26 cellular contexts compared by ENCODE assay signal in the genomic region with DNA sequence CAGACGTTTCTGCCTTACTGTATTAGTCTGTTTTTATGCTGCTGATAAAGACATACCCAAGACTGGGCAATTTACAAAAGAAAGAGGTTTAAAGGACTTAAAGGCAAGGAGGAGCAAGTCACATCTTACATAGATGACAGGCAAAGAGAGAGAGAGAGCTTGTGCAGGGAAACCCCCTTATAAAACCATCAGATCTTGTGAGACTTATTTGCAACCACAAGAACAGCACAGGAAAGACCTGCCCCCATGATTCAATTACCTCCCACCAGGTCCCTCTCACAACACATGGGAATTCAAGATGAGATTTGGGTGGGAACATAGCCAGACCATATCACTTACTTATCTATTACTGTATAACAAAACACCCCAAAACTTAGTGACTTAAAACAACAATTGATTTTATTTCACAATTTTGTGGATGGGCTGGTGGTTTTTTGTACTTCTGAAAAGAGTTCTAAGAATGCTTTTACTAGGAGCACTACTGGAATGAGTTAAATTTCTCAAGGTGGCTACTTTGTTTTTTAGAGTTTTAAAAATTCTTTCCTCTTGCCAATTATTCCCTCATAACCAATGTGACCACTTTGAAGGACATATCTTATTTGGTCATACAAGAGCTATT. TPM values are rescaled to one million over a fixed set of nuclear protein-coding genes. Genes with fewer than 3 reads are reported as not detected.
A peak's percentile ranks its signal among the peaks of the same experiment; 100 is the strongest.
DNase-seq lines count a peak whose midpoint lies in the region; ATAC-seq, FAIRE-seq and TF ChIP-seq lines count a peak whose summit lies in the region.
"Had no signal": no experiment of that assay in that cellular context is flagged by ENCODE, and none has a peak within 500 bp of the region (broad histone marks: within the 10 kb centered on the region; RNA-seq: fewer than 3 reads in every experiment).

No MANE protein-coding gene starts in this region.

- no peak overlapping the region for H3K4me2 ChIP-seq in astrocyte (ENCODE audit: low read length)
- no peak overlapping the region for H3K4me2 ChIP-seq in Karpas-422 (ENCODE audit: low read depth, low read length, poor library complexity, severe bottlenecking)

- H3K27ac ChIP-seq in left ventricle myocardium inferior (replicated peaks): peak overlapping the region; percentile 74
- H3K27ac ChIP-seq in astrocyte (ENCODE audit: low read depth, low read length): no peak overlapping the region
- peak overlapping the region in 2 of 3 donors; percentile 3 to 42 for H3K27ac ChIP-seq in right lobe of liver
- peak overlapping the region; percentile 84 to 97 for H3K27ac ChIP-seq in thoracic aorta
- no peak overlapping the region for H3K27ac ChIP-seq in Karpas-422 (ENCODE audit: low read length)
- H3K27ac ChIP-seq: epithelial cell of prostate, foreskin keratinocyte, SJSA1 had no signal

- H3K4me1 ChIP-seq in left ventricle myocardium inferior (peaks cover 52% of the 10 kb centered on the region), astrocyte (ENCODE audit: insufficient read depth, low read length) (no peaks in the 10 kb centered on the region), right lobe of liver (peaks cover 0 to 9% (median 5%) of the 10 kb centered on the region in 4 donors), thoracic aorta (ENCODE audit: control insufficient read depth in 1 of 2, low read depth in 2 of 2) (peaks cover 46 to 82% of the 10 kb centered on the region in 2 donors), Karpas-422 (ENCODE audit: low read length) (no peaks in the 10 kb centered on the region)
- H3K4me1 ChIP-seq: foreskin keratinocyte, SJSA1 had no signal

- H3K9ac ChIP-seq in astrocyte (ENCODE audit: low read length) (no peak overlapping the region), Karpas-422 (ENCODE audit: low read length) (no peak overlapping the region)

- H4K20me1 ChIP-seq in astrocyte (ENCODE audit: insufficient read depth, low read length) (peaks cover 47% of the 10 kb centered on the region), Karpas-422 (ENCODE audit: insufficient read depth, low read depth, low read length) (no peaks in the 10 kb centered on the region)

- intact Hi-C loops in left ventricle myocardium inferior (cut with micrococcal nuclease): no loop called here
- intact Hi-C loops in left ventricle myocardium superior (cut with micrococcal nuclease): no loop called here
- intact Hi-C loops in right lobe of liver (cut with DNase I): no loop called here

- no peak for FAIRE-seq in astrocyte (lab: Jason Lieb, UNC)
- FAIRE-seq: islet of Langerhans, RCC 7860, TTC549 had no signal

- WGBS in right lobe of liver (ENCODE audit: insufficient coverage, low coverage, low lambda C conversion rate, missing lambda C conversion rate): 12% methylated on average over 1 of the region's 1 CpG

- H3K9me3 Mint-ChIP-seq in astrocyte (ENCODE audit: unreplicated experiment): peaks cover 9% of the 10 kb centered on the region

- DNase-seq in left ventricle myocardium inferior (no peak), left ventricle myocardium superior (no peak), astrocyte (ENCODE audit: low read depth) (peak; percentile 58), right lobe of liver (no peak), thoracic aorta (ENCODE audit: low spot score) (no peak), NCI-H1048 (lab: John Stamatoyannopoulos, UW) (no peak), Karpas-422 (no peak)
- DNase-seq: activated effector memory CD4-positive, alpha-beta T cell treated with Interleukin-2 at 50 U/mL for 16 hours; amniotic stem cell; C1 segment of cervical spinal cord; Calu3; caudate nucleus; dorsolateral prefrontal cortex; foreskin keratinocyte; hypothalamus; NCI-H1417 treated with DMSO at 0.1 percent for 48 hours; NCI-H524; stimulated activated CD4-positive, alpha-beta T cell treated with anti-CD3 and anti-CD28 coated beads, Interleukin-15, amount 100 ng/mL, for 24 hours; substantia nigra; T-helper 1 cell had no signal

- no peak for TF ChIP-seq POLR2A in right lobe of liver (IDR thresholded peaks at IDR 0.05)

- no peak overlapping the region for H3K4me3 Mint-ChIP-seq in astrocyte (ENCODE audit: unreplicated experiment)

- H3K4me3 ChIP-seq in left ventricle myocardium inferior (no peak overlapping the region), astrocyte (ENCODE audit: insufficient read depth, low read depth, low read length) (no peak overlapping the region), right lobe of liver (no peak overlapping the region), thoracic aorta (peak overlapping the region; percentile 20), Karpas-422 (ENCODE audit: low read length) (no peak overlapping the region)
- H3K4me3 ChIP-seq: dorsolateral prefrontal cortex, SJSA1 had no signal

- peaks cover 23% of the 10 kb centered on the region for H3K36me3 Mint-ChIP-seq in astrocyte (ENCODE audit: low read depth, unreplicated experiment)

- no peaks in the 10 kb centered on the region for H3K9me2 ChIP-seq in Karpas-422 (replicated peaks; ENCODE audit: insufficient read depth, low read length)

- TF ChIP-seq CTCF in left ventricle myocardium inferior (IDR thresholded peaks at IDR 0.05; ENCODE audit: borderline replicate concordance) (no peak), astrocyte (IDR thresholded peaks at IDR 0.05; ENCODE audit: insufficient read depth, low read depth, low read length) (no peak), right lobe of liver (IDR thresholded peaks at IDR 0.05) (no peak), thoracic aorta (IDR thresholded peaks at IDR 0.05) (no peak)

- ATAC-seq in left ventricle myocardium superior: no peak
- ATAC-seq in right lobe of liver: no peak
- ATAC-seq in thoracic aorta (ENCODE audit: insufficient number of reproducible peaks, low FRiP score, low read depth): no peak
- ATAC-seq in HG02981 (IDR thresholded peaks at IDR 0.05; ENCODE audit: unreplicated experiment): no peak
- ATAC-seq: foreskin keratinocyte had no signal

- H3K27me3 ChIP-seq in left ventricle myocardium inferior (ENCODE audit: low read depth) (no peaks in the 10 kb centered on the region), astrocyte (ENCODE audit: insufficient read depth, low read length) (no peaks in the 10 kb centered on the region), right lobe of liver (no peaks in the 10 kb centered on the region), thoracic aorta (replicated peaks; ENCODE audit: insufficient read depth) (no peaks in the 10 kb centered on the region), Karpas-422 (ENCODE audit: low read length) (no peaks in the 10 kb centered on the region)
- H3K27me3 ChIP-seq: dorsolateral prefrontal cortex, foreskin keratinocyte, SJSA1 had no signal

- H2AFZ ChIP-seq in astrocyte (ENCODE audit: low read depth, low read length) (no peak overlapping the region), Karpas-422 (ENCODE audit: low read length) (no peak overlapping the region)

- peaks cover 11% of the 10 kb centered on the region for H3K4me1 Mint-ChIP-seq in astrocyte (ENCODE audit: low read depth, unreplicated experiment)

- no peaks in the 10 kb centered on the region for H3K27me3 Mint-ChIP-seq in astrocyte (ENCODE audit: low read depth, unreplicated experiment)

- H3K27ac Mint-ChIP-seq in astrocyte (ENCODE audit: unreplicated experiment): no peak overlapping the region

- H3K9me3 ChIP-seq in left ventricle myocardium inferior (replicated peaks) (no peaks in the 10 kb centered on the region), astrocyte (ENCODE audit: insufficient read depth, low read depth, low read length) (no peaks in the 10 kb centered on the region), right lobe of liver (no peaks in the 10 kb centered on the region), thoracic aorta (no peaks in the 10 kb centered on the region), Karpas-422 (ENCODE audit: low read length) (no peaks in the 10 kb centered on the region)
- H3K9me3 ChIP-seq: SJSA1 had no signal

- peaks cover 11% of the 10 kb centered on the region for H3K36me3 ChIP-seq in left ventricle myocardium inferior
- H3K36me3 ChIP-seq in astrocyte (ENCODE audit: insufficient read depth, low read length): no peaks in the 10 kb centered on the region
- H3K36me3 ChIP-seq in right lobe of liver: no peaks in the 10 kb centered on the region
- H3K36me3 ChIP-seq in thoracic aorta: no peaks in the 10 kb centered on the region
- no peaks in the 10 kb centered on the region for H3K36me3 ChIP-seq in Karpas-422 (ENCODE audit: insufficient read depth, low read length)

- H3K79me2 ChIP-seq in astrocyte (ENCODE audit: insufficient read depth, low read length): peaks cover 100% of the 10 kb centered on the region
- H3K79me2 ChIP-seq in Karpas-422 (ENCODE audit: low read length): no peaks in the 10 kb centered on the region

RNA-seq across cellular contexts. Expression of a gene that starts 10.3 kb away (rescaled TPM):
- total RNA-seq in left ventricle myocardium inferior: 27.5 TPM
- total RNA-seq in left ventricle myocardium superior: 30.3 TPM
- 63.8 and 67.4 TPM in 2 replicates for total RNA-seq in astrocyte
- 10 to 100 TPM in 2 of 6 experiments, 1 to 10 TPM in 4; 6.0 to 12.9 (median 9.1) TPM for total RNA-seq in right lobe of liver
- 100 to 1,000 TPM in 1 of 2 donors, 10 to 100 TPM in 1; 89.8 to 124 TPM for total RNA-seq in thoracic aorta
- total RNA-seq in Karpas-422 (2014; rRNA removed; shearing (Covaris generic); ENCODE audit: low replicate concordance): not detected in 2 replicates

Comparison
In these comparisons a context has a peak if more than half of its experiments do, and no peak if none do; other contexts are left out.
1. H3K27ac ChIP-seq: peak in left ventricle myocardium inferior (single experiment), right lobe of liver (2 of 3) and thoracic aorta (2 of 2); none in astrocyte (single experiment) and Karpas-422 (single experiment).